20 cellular contexts compared by ENCODE assay signal in genomic region chr1:241375906-241376305, GRCh38. TPM values are rescaled to one million over a fixed set of nuclear protein-coding genes. Genes with fewer than 3 reads are reported as not detected.
"Had no signal": no experiment of that assay in that cellular context is flagged by ENCODE, and none has a peak within 500 bp of the region (broad histone marks: within the 10 kb centered on the region; RNA-seq: fewer than 3 reads in every experiment).

No MANE protein-coding gene starts in this region.

- H3K9me3 Mint-ChIP-seq: stimulated activated naive CD8-positive, alpha-beta T cell treated with anti-CD3 and anti-CD28 coated beads, Interleukin-15, amount 100 ng/mL, for 72 hours had no signal

- H3K4me1 Mint-ChIP-seq: naive B cell; nephron; stimulated activated memory B cell treated with anti-CD40 and anti-IgM and Interleukin-4, amounts not matched to agents 10 μg/mL and 1 μg/mL and 100 μg/mL, for 72 hours; stimulated activated naive CD8-positive, alpha-beta T cell treated with anti-CD3 and anti-CD28 coated beads, Interleukin-15, amount 100 ng/mL, for 72 hours had no signal

- ATAC-seq: heart right ventricle; psoas muscle; right lobe of liver; stimulated activated memory B cell treated with anti-CD40 and anti-IgM and Interleukin-4, amounts not matched to agents 10 μg/mL and 1 μg/mL and 100 μg/mL, for 72 hours; stimulated activated naive CD8-positive, alpha-beta T cell treated with anti-CD3 and anti-CD28 coated beads, Interleukin-15, amount 100 ng/mL, for 72 hours had no signal

- H3K27ac Mint-ChIP-seq: dendritic cell treated with granulocyte-macrophage colony-stimulating factor and Interleukin-4, amounts not matched to agents 40 ng/mL and 50 ng/mL, for 4 days; naive B cell; nephron; stimulated activated memory B cell treated with anti-CD40 and anti-IgM and Interleukin-4, amounts not matched to agents 10 μg/mL and 1 μg/mL and 100 μg/mL, for 72 hours; stimulated activated naive CD8-positive, alpha-beta T cell treated with anti-CD3 and anti-CD28 coated beads, Interleukin-15, amount 100 ng/mL, for 72 hours had no signal

- DNase-seq: esophagus squamous epithelium; heart right ventricle; hypothalamus; kidney glomerular epithelial cell; mesendoderm; naive B cell; occipital lobe; psoas muscle; retina; right lobe of liver; spleen; stimulated activated CD4-positive, alpha-beta T cell treated with anti-CD3 and anti-CD28 coated beads, Interleukin-15, amount 100 ng/mL, for 24 hours; stimulated activated CD4-positive, alpha-beta T cell treated with anti-CD3 and anti-CD28 coated beads, Interleukin-1b, Interleukin-23, amount 100 ng/mL, for 48 hours; stimulated activated CD4-positive, alpha-beta T cell treated with anti-CD3 and anti-CD28 coated beads, Interleukin-4, amount 100 ng/mL, for 24 hours; stimulated activated naive CD8-positive, alpha-beta T cell treated with anti-CD3 and anti-CD28 coated beads, Interleukin-15, amount 100 ng/mL, for 72 hours; trophoblast cell had no signal

- H3K27me3 Mint-ChIP-seq: dendritic cell treated with granulocyte-macrophage colony-stimulating factor and Interleukin-4, amounts not matched to agents 40 ng/mL and 50 ng/mL, for 4 days; stimulated activated memory B cell treated with anti-CD40 and anti-IgM and Interleukin-4, amounts not matched to agents 10 μg/mL and 1 μg/mL and 100 μg/mL, for 72 hours; stimulated activated naive CD8-positive, alpha-beta T cell treated with anti-CD3 and anti-CD28 coated beads, Interleukin-15, amount 100 ng/mL, for 72 hours had no signal

- H3K36me3 Mint-ChIP-seq: naive B cell; stimulated activated memory B cell treated with anti-CD40 and anti-IgM and Interleukin-4, amounts not matched to agents 10 μg/mL and 1 μg/mL and 100 μg/mL, for 72 hours had no signal

- H3K4me3 Mint-ChIP-seq: dendritic cell treated with granulocyte-macrophage colony-stimulating factor and Interleukin-4, amounts not matched to agents 40 ng/mL and 50 ng/mL, for 4 days; naive B cell; nephron; stimulated activated memory B cell treated with anti-CD40 and anti-IgM and Interleukin-4, amounts not matched to agents 10 μg/mL and 1 μg/mL and 100 μg/mL, for 72 hours; stimulated activated naive CD8-positive, alpha-beta T cell treated with anti-CD3 and anti-CD28 coated beads, Interleukin-15, amount 100 ng/mL, for 72 hours had no signal

RNA-seq across cellular contexts. Expression of gene RGS7, which starts 18.9 kb away (rescaled TPM):
- total RNA-seq: esophagus squamous epithelium, heart right ventricle, psoas muscle, right lobe of liver, skeletal muscle tissue had no signal
